Comparison of ENCODE assay signal across 24 cellular contexts in the genomic region with DNA sequence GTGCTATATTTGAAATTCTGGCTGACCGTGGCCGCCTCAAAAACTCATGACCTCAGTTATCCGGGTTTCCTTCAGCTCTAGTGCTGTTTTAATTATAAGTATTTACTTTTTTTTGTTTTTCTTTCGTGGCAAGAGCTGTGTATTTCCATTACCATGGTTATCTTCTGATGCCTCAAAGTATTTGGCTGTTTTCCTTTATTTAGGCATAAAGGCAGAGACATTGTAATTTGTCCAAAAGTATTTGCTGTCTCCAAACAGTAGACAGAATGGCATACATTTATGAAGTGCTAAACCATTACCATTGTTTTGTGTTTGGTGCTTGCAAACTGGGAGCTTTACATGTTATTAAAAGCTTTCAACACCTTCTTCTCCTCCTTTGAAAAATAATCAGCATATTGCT. TPM values are rescaled to one million over a fixed set of nuclear protein-coding genes. Genes with fewer than 3 reads are reported as not detected.
DNase-seq lines count a peak whose midpoint lies in the region; ATAC-seq and TF ChIP-seq lines count a peak whose summit lies in the region.
"Had no signal": no experiment of that assay in that cellular context is flagged by ENCODE, and none has a peak within 500 bp of the region (broad histone marks: within the 10 kb centered on the region; RNA-seq: fewer than 3 reads in every experiment).

No MANE protein-coding gene starts in this region.

- H3K27ac ChIP-seq in PC-3 (ENCODE audit: low read length) (no peak overlapping the region), endodermal cell (ENCODE audit: low read depth, low read length) (no peak overlapping the region), SJCRH30 (no peak overlapping the region)
- H3K27ac ChIP-seq: ascending aorta, colonic mucosa, foreskin keratinocyte, lower lobe of right lung, uterus had no signal

- no peaks in the 10 kb centered on the region for H3K27me3 Mint-ChIP-seq in endodermal cell (ENCODE audit: insufficient read depth)
- H3K27me3 Mint-ChIP-seq: CD4-positive, alpha-beta memory T cell had no signal

- POLR2A ChIA-PET in PC-3 (lab: Charles Lee; ENCODE audit: unreplicated experiment), result no interaction called here

- peak; percentile 35 for DNase-seq in AG20443 (ENCODE audit: low spot score)
- DNase-seq in PC-3, result no peak
- DNase-seq in endodermal cell, result no peak
- peak; percentile 21 for DNase-seq in pons (ENCODE audit: low spot score)
- no peak for DNase-seq in SJCRH30
- no peak for DNase-seq in activated CD4-positive, alpha-beta T cell treated with anti-CD3 and anti-CD28 coated beads for 4 hours
- no peak for DNase-seq in NCI-H1930 (lab: John Stamatoyannopoulos, UW)
- DNase-seq: activated CD4-positive, alpha-beta T cell treated with anti-CD3 and anti-CD28 coated beads for 48 hours; activated naive CD4-positive, alpha-beta T cell treated with anti-CD3 and anti-CD28 coated beads, Interleukin-2, amount 50 U/mL, for 16 hours; CD4-positive, alpha-beta memory T cell; colonic mucosa; foreskin keratinocyte; GF-D8; lower lobe of right lung; NCI-H1105 treated with DMSO at 0.1 percent for 48 hours; NCI-H510A treated with DMSO at 0.1 percent for 48 hours; nucleus accumbens; right cardiac atrium; RPMI8226; stimulated activated CD4-positive, alpha-beta T cell treated with anti-CD3 and anti-CD28 coated beads, Interleukin-15, amount 100 ng/mL, for 24 hours; substantia nigra; uterus had no signal

- H3K79me2 ChIP-seq in PC-3 (ENCODE audit: low read length), result no peaks in the 10 kb centered on the region

- peak overlapping the region; percentile 69 for H3K27ac Mint-ChIP-seq in endodermal cell
- H3K27ac Mint-ChIP-seq: CD4-positive, alpha-beta memory T cell had no signal

- peaks cover 66% of the 10 kb centered on the region for H3K4me1 Mint-ChIP-seq in endodermal cell
- H3K4me1 Mint-ChIP-seq: CD4-positive, alpha-beta memory T cell had no signal

- no peaks in the 10 kb centered on the region for H3K9me2 ChIP-seq in PC-3 (replicated peaks; ENCODE audit: low read length)

- no peaks in the 10 kb centered on the region for H3K9me3 ChIP-seq in PC-3 (ENCODE audit: low read length)
- H3K9me3 ChIP-seq in endodermal cell (ENCODE audit: control insufficient read depth, low read length), result no peaks in the 10 kb centered on the region
- H3K9me3 ChIP-seq in SJCRH30 (replicated peaks), result no peaks in the 10 kb centered on the region
- H3K9me3 ChIP-seq: ascending aorta, colonic mucosa, lower lobe of right lung, uterus had no signal

- H3K4me3 ChIP-seq in PC-3 (ENCODE audit: low read length), result no peak overlapping the region
- H3K4me3 ChIP-seq in endodermal cell (ENCODE audit: low read length), result no peak overlapping the region
- no peak overlapping the region for H3K4me3 ChIP-seq in SJCRH30
- H3K4me3 ChIP-seq: ascending aorta, colonic mucosa, lower lobe of right lung, uterus had no signal

- ATAC-seq in PC-3 (no peak), GM18870 (IDR thresholded peaks at IDR 0.05; ENCODE audit: unreplicated experiment) (no peak)
- ATAC-seq: foreskin keratinocyte, lower lobe of right lung, right cardiac atrium had no signal

- no peaks in the 10 kb centered on the region for H3K36me3 ChIP-seq in PC-3 (ENCODE audit: low read depth, low read length)
- H3K36me3 ChIP-seq in endodermal cell (ENCODE audit: control insufficient read depth, insufficient read depth, low read length), result no peaks in the 10 kb centered on the region
- H3K36me3 ChIP-seq in SJCRH30, result peaks cover 7% of the 10 kb centered on the region
- H3K36me3 ChIP-seq: ascending aorta, colonic mucosa, lower lobe of right lung, uterus had no signal

- H2AFZ ChIP-seq in PC-3 (ENCODE audit: low read length), result no peak overlapping the region

- H3K4me3 Mint-ChIP-seq in endodermal cell, result no peak overlapping the region
- H3K4me3 Mint-ChIP-seq: CD4-positive, alpha-beta memory T cell had no signal

- CTCF ChIA-PET in PC-3 (lab: Charles Lee), result no interaction called here

- H3K9me3 Mint-ChIP-seq in endodermal cell, result no peaks in the 10 kb centered on the region

- H3K4me1 ChIP-seq in PC-3 (ENCODE audit: insufficient read depth, low read length), result peaks cover 11% of the 10 kb centered on the region
- H3K4me1 ChIP-seq in endodermal cell (ENCODE audit: control insufficient read depth, insufficient read depth, low read length), result peaks cover 17% of the 10 kb centered on the region
- peaks cover 44% of the 10 kb centered on the region for H3K4me1 ChIP-seq in SJCRH30
- H3K4me1 ChIP-seq: ascending aorta, colonic mucosa, lower lobe of right lung, uterus had no signal

- 57 to 84% methylated on average over 1 to 4 of the region's 4 CpGs for WGBS in endodermal cell (ENCODE audit: insufficient coverage in 1 of 2, insufficient read length in 1 of 2), 2 experiments

- H3K27me3 ChIP-seq in PC-3 (ENCODE audit: low read length) (no peaks in the 10 kb centered on the region), endodermal cell (ENCODE audit: control insufficient read depth, insufficient read depth, low read length, poor library complexity, severe bottlenecking) (no peaks in the 10 kb centered on the region), SJCRH30 (no peaks in the 10 kb centered on the region)
- H3K27me3 ChIP-seq: ascending aorta, colonic mucosa, foreskin keratinocyte, uterus had no signal

- no peaks in the 10 kb centered on the region for H3F3A ChIP-seq in PC-3 (ENCODE audit: low read length, unreplicated experiment)

- BruUV-seq in PC-3 (replicated peaks; lab: Mats Ljungman, UMichigan), result no TSS peak

- no peak overlapping the region for H3K9ac ChIP-seq in PC-3 (ENCODE audit: low read length)
- no peak overlapping the region for H3K9ac ChIP-seq in endodermal cell (ENCODE audit: extremely low read depth, low read length, poor library complexity, severe bottlenecking)

- H3K36me3 Mint-ChIP-seq in endodermal cell (ENCODE audit: low read depth), result no peaks in the 10 kb centered on the region
- H3K36me3 Mint-ChIP-seq: CD4-positive, alpha-beta memory T cell had no signal

- intact Hi-C loops in PC-3 (cut with micrococcal nuclease), result no loop called here

- TF ChIP-seq CTCF in PC-3 (conservative IDR thresholded peaks at IDR 0.05; ENCODE audit: low read depth, low read length) (no peak), endodermal cell (conservative IDR thresholded peaks at IDR 0.05) (no peak)

- H3K4me2 ChIP-seq in PC-3 (ENCODE audit: low read length), result 0 out of 2 replicates have a peak overlapping the region, but pooled peaks have one; percentile 26

- H4K20me1 ChIP-seq in PC-3 (ENCODE audit: low read length), result no peaks in the 10 kb centered on the region

RNA-seq across cellular contexts. Expression of a gene that starts 46.2 kb away (rescaled TPM):
- total RNA-seq in PC-3 (2014; rRNA removed) (0.07 TPM in 1 of 2 replicates, not detected in the other), endodermal cell (10 to 100 TPM; 26.8 to 36.4 TPM)
- 11.4 TPM for polyA plus RNA-seq in endodermal cell (2013, experiment 1 of 2)
- 9.7 TPM for polyA plus RNA-seq in endodermal cell (2013, experiment 2 of 2)
- total RNA-seq in SJCRH30 (2014; rRNA removed; shearing (Covaris generic)), result 22.7 and 23.5 TPM in 2 replicates
- polyA plus RNA-seq: CD4-positive, alpha-beta memory T cell had no signal

Comparison
In these comparisons a context has a peak if more than half of its experiments do, and no peak if none do; other contexts are left out.
1. DNase-seq: peak in AG20443 (single experiment) and pons (single experiment); none in PC-3 (single experiment), endodermal cell (single experiment), SJCRH30 (0 of 2), activated CD4-positive, alpha-beta T cell treated with anti-CD3 and anti-CD28 coated beads for 4 hours (0 of 2) and NCI-H1930 (0 of 2).
2. RNA of a gene that starts 46.2 kb away (total RNA-seq): 26.8 to 36.4 TPM in endodermal cell and 22.7 to 23.5 TPM in SJCRH30; 0.07 TPM in PC-3; every median in the first group is over 10 times any median in the second.